Comparison of ENCODE assay signal across 21 cellular contexts in the genomic region with DNA sequence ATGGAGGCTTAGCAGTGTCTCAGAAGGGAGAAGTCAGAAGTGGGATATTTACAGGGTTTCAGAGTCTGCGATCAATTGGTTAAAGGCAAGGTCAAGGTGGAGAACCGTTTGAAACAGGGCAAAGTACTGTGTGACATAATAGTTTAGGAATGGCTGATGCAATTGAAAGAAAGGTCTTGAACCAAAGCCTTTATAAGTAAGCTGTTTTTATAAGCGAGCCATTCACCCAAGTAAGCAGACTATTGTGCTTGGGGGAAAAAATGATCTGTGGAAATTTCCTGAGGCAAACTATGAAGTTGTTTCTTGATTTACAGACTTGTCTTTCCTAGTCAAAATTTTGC.
A peak's percentile ranks its signal among the peaks of the same experiment; 100 is the strongest.
DNase-seq lines count a peak whose midpoint lies in the region; ATAC-seq, FAIRE-seq and TF ChIP-seq lines count a peak whose summit lies in the region.
"Had no signal": no experiment of that assay in that cellular context is flagged by ENCODE, and none has a peak within 500 bp of the region (broad histone marks: within the 10 kb centered on the region; RNA-seq: fewer than 3 reads in every experiment).

No MANE protein-coding gene starts in this region.

- H3K27ac ChIP-seq in ACC112 (ENCODE audit: low read depth, low read length), result peak overlapping the region; percentile 95
- H3K27ac ChIP-seq in effector memory CD4-positive, alpha-beta T cell (ENCODE audit: insufficient read depth, low read length, poor library complexity, severe bottlenecking), result no peak overlapping the region
- H3K27ac ChIP-seq: Peyer's patch, spleen, uterus had no signal

- no peak for TF ChIP-seq CTCF in bronchial epithelial cell (IDR thresholded peaks at IDR 0.05; ENCODE audit: insufficient read depth, low read length, severe bottlenecking)

- H2AFZ ChIP-seq in ACC112 (ENCODE audit: low read length, unreplicated experiment), result peak overlapping the region; percentile 58

- H3K27me3 ChIP-seq in ACC112 (ENCODE audit: insufficient read depth, low read length) (no peaks in the 10 kb centered on the region), bronchial epithelial cell (ENCODE audit: control insufficient read depth, insufficient read depth, low read length) (no peaks in the 10 kb centered on the region)
- no peaks in the 10 kb centered on the region for H3K27me3 ChIP-seq in effector memory CD4-positive, alpha-beta T cell (replicated peaks; ENCODE audit: control insufficient read depth, insufficient read depth, low read length, poor library complexity, severe bottlenecking)
- H3K27me3 ChIP-seq: Peyer's patch, spleen, uterus had no signal

- H3K9me3 ChIP-seq in T-helper 17 cell (ENCODE audit: control insufficient read depth, low read length, poor library complexity, severe bottlenecking), result no peaks in the 10 kb centered on the region
- no peaks in the 10 kb centered on the region for H3K9me3 ChIP-seq in effector memory CD4-positive, alpha-beta T cell (ENCODE audit: control insufficient read depth, low read length)
- H3K9me3 ChIP-seq: HAP-1, Peyer's patch, spleen, uterus had no signal

- DNase-seq in LoVo (ENCODE audit: low spot score) (peak; percentile 46), bronchial epithelial cell (ENCODE audit: low read depth) (peak; percentile 29), left lobe of liver (ENCODE audit: low spot score) (no peak), T-helper 17 cell (no peak), posterior vena cava (ENCODE audit: low spot score) (no peak)
- DNase-seq in stimulated activated CD4-positive, alpha-beta T cell treated with anti-CD3 and anti-CD28 coated beads, Interleukin-1b, Interleukin-23, amount 100 ng/mL, for 48 hours, result no peak
- DNase-seq in effector memory CD4-positive, alpha-beta T cell, result no peak
- DNase-seq: activated B cell treated with CpG ODN at 0.5 μM for 24 hours; activated naive CD4-positive, alpha-beta T cell; effector memory CD8-positive, alpha-beta T cell; NCI-H1048; NCI-H2081 treated with DMSO at 0.1 percent for 48 hours; NCI-H748 treated with DMSO at 0.1 percent for 48 hours; Peyer's patch; spleen; stimulated activated naive CD4-positive, alpha-beta T cell treated with Interleukin-2 at 50 U/mL for 16 hours; SW 1271; uterus had no signal

- H3K4me1 ChIP-seq in ACC112 (ENCODE audit: control insufficient read depth, insufficient read depth, low read length, unreplicated experiment), result peaks cover 50% of the 10 kb centered on the region
- no peaks in the 10 kb centered on the region for H3K4me1 ChIP-seq in effector memory CD4-positive, alpha-beta T cell (ENCODE audit: control insufficient read depth, insufficient read depth, low read length, poor library complexity, severe bottlenecking)
- H3K4me1 ChIP-seq: HAP-1 had no signal

- H3K36me3 Mint-ChIP-seq in T-helper 17 cell (ENCODE audit: low read depth), result no peaks in the 10 kb centered on the region

- intact Hi-C loops in posterior vena cava (cut with DNase I), result no loop called here

- H3K27me3 Mint-ChIP-seq in T-helper 17 cell, result no peaks in the 10 kb centered on the region

- H3K4me3 Mint-ChIP-seq in T-helper 17 cell, result no peak overlapping the region
- H3K4me3 Mint-ChIP-seq: activated B cell treated with CpG ODN at 0.5 μM for 24 hours; effector memory CD8-positive, alpha-beta T cell had no signal

- H3K4me3 ChIP-seq in ACC112 (ENCODE audit: low read depth, low read length) (peak overlapping the region; percentile 68), bronchial epithelial cell (ENCODE audit: low read depth, low read length) (no peak overlapping the region)
- no peak overlapping the region for H3K4me3 ChIP-seq in effector memory CD4-positive, alpha-beta T cell (ENCODE audit: insufficient read depth, low read depth, low read length, poor library complexity, severe bottlenecking)
- H3K4me3 ChIP-seq: HAP-1, Peyer's patch, spleen, uterus had no signal

- H3K79me2 ChIP-seq in ACC112 (ENCODE audit: control insufficient read depth, insufficient read depth, low read length, unreplicated experiment), result peaks cover 5% of the 10 kb centered on the region

- H3K27ac Mint-ChIP-seq in T-helper 17 cell, result no peak overlapping the region
- H3K27ac Mint-ChIP-seq: activated B cell treated with CpG ODN at 0.5 μM for 24 hours; effector memory CD8-positive, alpha-beta T cell had no signal

- ATAC-seq in left lobe of liver (peak; percentile 53), T-helper 17 cell (no peak)
- ATAC-seq: effector memory CD8-positive, alpha-beta T cell had no signal

- FAIRE-seq in bronchial epithelial cell (lab: Jason Lieb, UNC), result no peak
- FAIRE-seq: G401.6 had no signal

- H3K36me3 ChIP-seq in ACC112 (ENCODE audit: insufficient read depth, low read length), result peaks cover 15% of the 10 kb centered on the region
- H3K36me3 ChIP-seq in bronchial epithelial cell (ENCODE audit: control insufficient read depth, insufficient read depth, low read length), result no peaks in the 10 kb centered on the region
- no peaks in the 10 kb centered on the region for H3K36me3 ChIP-seq in effector memory CD4-positive, alpha-beta T cell (ENCODE audit: control insufficient read depth, insufficient read depth, low read length)
- H3K36me3 ChIP-seq: HAP-1, Peyer's patch, spleen, uterus had no signal

- H3K4me1 Mint-ChIP-seq in T-helper 17 cell, result peaks cover 7% of the 10 kb centered on the region
- H3K4me1 Mint-ChIP-seq: activated B cell treated with CpG ODN at 0.5 μM for 24 hours had no signal

Comparison
In these comparisons a context has a peak if more than half of its experiments do, and no peak if none do; other contexts are left out.
1. DNase-seq: peak in LoVo (single experiment) and bronchial epithelial cell (single experiment); none in left lobe of liver (single experiment), T-helper 17 cell (0 of 3), stimulated activated CD4-positive, alpha-beta T cell treated with anti-CD3 and anti-CD28 coated beads, Interleukin-1b, Interleukin-23, amount 100 ng/mL, for 48 hours (single experiment), effector memory CD4-positive, alpha-beta T cell (0 of 3) and posterior vena cava (single experiment).